In the genomic region with DNA sequence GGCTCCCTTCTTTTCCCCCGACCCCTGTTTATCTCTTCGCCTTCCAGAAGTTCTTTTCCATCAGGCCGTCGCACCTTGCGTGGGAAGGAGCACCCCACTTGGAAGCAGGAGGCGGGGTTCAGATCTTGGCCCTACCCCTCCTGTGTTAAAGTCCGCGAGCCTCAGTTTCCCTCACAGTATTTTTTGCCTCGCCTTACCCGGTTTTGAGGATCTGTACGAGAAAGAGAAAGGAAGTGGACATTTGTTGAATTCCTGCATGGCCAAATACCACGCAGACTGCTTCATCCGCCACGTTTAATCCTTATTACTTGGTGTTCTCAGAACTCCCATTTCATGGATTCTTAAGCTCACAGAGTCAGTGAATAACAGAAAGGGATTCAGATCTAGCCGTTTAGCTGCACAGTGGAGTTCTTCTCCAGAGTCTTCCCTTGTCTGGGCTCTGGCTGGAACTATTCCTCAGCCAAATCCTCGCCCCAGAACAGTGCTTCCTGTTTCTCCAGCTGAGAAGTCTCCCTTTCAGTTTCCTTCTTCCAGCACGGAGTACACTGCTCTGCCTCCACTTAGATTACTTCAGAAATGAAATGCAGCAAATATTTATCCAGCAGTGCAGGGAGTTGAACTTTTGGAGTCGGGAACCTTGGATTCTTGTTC, we compare ENCODE assay signal across 8 cellular contexts. TPM values are rescaled to one million over a fixed set of nuclear protein-coding genes. Genes with fewer than 3 reads are reported as not detected.
DNase-seq lines count a peak whose midpoint lies in the region; ATAC-seq and TF ChIP-seq lines count a peak whose summit lies in the region.

No MANE protein-coding gene starts in this region.

- peak overlapping the region; percentile 86 for H3K4me3 ChIP-seq in DOHH2 (ENCODE audit: low read length)
- H3K4me3 ChIP-seq in Loucy (ENCODE audit: low read length, poor library complexity, severe bottlenecking): peak overlapping the region; percentile 85
- peak overlapping the region; percentile 68 to 91 (median 88) for H3K4me3 ChIP-seq in breast epithelium
- peak overlapping the region; percentile 77 to 97 (median 86) for H3K4me3 ChIP-seq in subcutaneous abdominal adipose tissue (ENCODE audit: low read depth in 1 of 5, low read length in 5 of 5)

- H3F3A ChIP-seq in DOHH2 (ENCODE audit: control insufficient read depth, insufficient read depth) (0 out of 2 replicates have a peak, but pooled peaks cover 2% of the 10 kb centered on the region), Loucy (ENCODE audit: low read depth) (no peaks in the 10 kb centered on the region)

- DNase-seq in breast epithelium (ENCODE audit: low spot score in 2 of 2) (no peak), left colon (peak; percentile 38 to 47), activated gamma-delta T cell (lab: John Stamatoyannopoulos, UW) (no peak)

- H3K27me3 ChIP-seq in DOHH2 (ENCODE audit: control insufficient read depth, low read length) (no peaks in the 10 kb centered on the region), Loucy (ENCODE audit: insufficient read depth, low read length, poor library complexity, severe bottlenecking) (no peaks in the 10 kb centered on the region), breast epithelium (no peaks in the 10 kb centered on the region), subcutaneous abdominal adipose tissue (ENCODE audit: control insufficient read depth in 5 of 5, insufficient read depth in 4 of 5, low read length in 5 of 5) (no peaks in the 10 kb centered on the region)

- no peaks in the 10 kb centered on the region for H3K9me2 ChIP-seq in DOHH2 (replicated peaks; ENCODE audit: control insufficient read depth, low read length)
- no peaks in the 10 kb centered on the region for H3K9me2 ChIP-seq in Loucy (replicated peaks; ENCODE audit: low read depth, low read length)

- intact Hi-C loops in breast epithelium (cut with DNase I; ENCODE audit: low total_unique reads): no loop called here
- intact Hi-C loops in left colon (cut with DNase I, micrococcal nuclease): no loop called here

- peak overlapping the region; percentile 30 for H3K27ac ChIP-seq in DOHH2 (ENCODE audit: low read depth, low read length)
- H3K27ac ChIP-seq in breast epithelium: peak overlapping the region; percentile 92 to 96
- H3K27ac ChIP-seq in subcutaneous abdominal adipose tissue (ENCODE audit: low read depth, low read length): peak overlapping the region; percentile 88

- H3K9me3 ChIP-seq in DOHH2 (ENCODE audit: control insufficient read depth, insufficient read depth, low read length) (no peaks in the 10 kb centered on the region), Loucy (ENCODE audit: insufficient read depth, low read depth, low read length) (no peaks in the 10 kb centered on the region), breast epithelium (no peaks in the 10 kb centered on the region), subcutaneous abdominal adipose tissue (ENCODE audit: control insufficient read depth in 5 of 5, low read length in 5 of 5) (no peaks in the 10 kb centered on the region)

- peak overlapping the region; percentile 69 for H2AFZ ChIP-seq in Loucy (ENCODE audit: low read length)

- H3K4me2 ChIP-seq in DOHH2 (ENCODE audit: low read length) (peak overlapping the region; percentile 90), Loucy (ENCODE audit: low read depth, low read length, poor library complexity, severe bottlenecking) (peak overlapping the region; percentile 100)

- H3K4me1 ChIP-seq in DOHH2 (ENCODE audit: control insufficient read depth, low read length) (peaks cover 18% of the 10 kb centered on the region), Loucy (ENCODE audit: insufficient read depth, low read length, poor library complexity, severe bottlenecking) (peaks cover 19% of the 10 kb centered on the region), breast epithelium (peaks cover 0 to 6% of the 10 kb centered on the region in 2 donors), subcutaneous abdominal adipose tissue (ENCODE audit: control insufficient read depth in 5 of 5, insufficient read depth in 5 of 5, low read length in 5 of 5) (peaks cover 3 to 26% (median 24%) of the 10 kb centered on the region in 5 donors)

- TF ChIP-seq POLR2A in breast epithelium (IDR thresholded peaks at IDR 0.05): no peak

- H3K9ac ChIP-seq in Loucy (ENCODE audit: low read depth, low read length, poor library complexity, severe bottlenecking): peak overlapping the region; percentile 88
- H3K9ac ChIP-seq in subcutaneous abdominal adipose tissue (ENCODE audit: low read length in 5 of 5): peak overlapping the region; percentile 70 to 91 (median 84)

- ATAC-seq in left colon (peak; percentile 65), GM21423 (IDR thresholded peaks at IDR 0.05; ENCODE audit: unreplicated experiment) (no peak), HG03159 (IDR thresholded peaks at IDR 0.05; ENCODE audit: unreplicated experiment) (no peak)

- H3K36me3 ChIP-seq in DOHH2 (ENCODE audit: control insufficient read depth, low read length) (no peaks in the 10 kb centered on the region), Loucy (ENCODE audit: insufficient read depth, low read length) (no peaks in the 10 kb centered on the region), breast epithelium (no peaks in the 10 kb centered on the region), subcutaneous abdominal adipose tissue (ENCODE audit: control insufficient read depth in 5 of 5, insufficient read depth in 5 of 5, low read length in 5 of 5) (no peaks in the 10 kb centered on the region)

- TF ChIP-seq CTCF in DOHH2 (IDR thresholded peaks at IDR 0.05; ENCODE audit: low read depth, low read length, poor library complexity, severe bottlenecking) (no peak), Loucy (conservative IDR thresholded peaks at IDR 0.05; ENCODE audit: low read length) (no peak), breast epithelium (IDR thresholded peaks at IDR 0.05) (no peak)

- H4K20me1 ChIP-seq in DOHH2 (ENCODE audit: control insufficient read depth, insufficient read depth, low read depth, low read length): no peaks in the 10 kb centered on the region
- H4K20me1 ChIP-seq in Loucy (ENCODE audit: insufficient read depth, low read length, poor library complexity, severe bottlenecking): no peaks in the 10 kb centered on the region

- H3K79me2 ChIP-seq in DOHH2 (ENCODE audit: control insufficient read depth, low read length) (peaks cover 6% of the 10 kb centered on the region; the same call in 1 of the 2 replicates), Loucy (ENCODE audit: insufficient read depth, low read length) (peaks cover 6% of the 10 kb centered on the region)

RNA-seq across cellular contexts. Expression of gene TMEM219, which starts 0.6 kb away (rescaled TPM):
- total RNA-seq in breast epithelium (100 to 1,000 TPM; 111 to 135 (median 128) TPM), left colon (100 to 1,000 TPM; 187 to 192 TPM)

RNA-seq across cellular contexts. Expression of gene TAOK2, which starts 11.2 kb away (rescaled TPM):
- total RNA-seq in breast epithelium (10 to 100 TPM; 31.8 to 51.1 (median 37.3) TPM), left colon (10 to 100 TPM; 44.5 TPM)

RNA-seq across cellular contexts. Expression of gene HIRIP3, which starts 32.9 kb away (rescaled TPM):
- total RNA-seq in breast epithelium: 10 to 100 TPM; 10.5 to 18.2 (median 15.5) TPM
- 10 to 100 TPM in 1 of 2 donors, 1 to 10 TPM in 1; 7.6 to 11.9 TPM for total RNA-seq in left colon

RNA-seq across cellular contexts. Expression of gene INO80E, which starts 33.6 kb away (rescaled TPM):
- 10 to 100 TPM; 31.8 to 39.7 (median 38.6) TPM for total RNA-seq in breast epithelium
- 10 to 100 TPM; 61.4 to 73.7 TPM for total RNA-seq in left colon

RNA-seq across cellular contexts. Expression of gene KCTD13, which starts 36.4 kb away (rescaled TPM):
- 10 to 100 TPM; 14.3 to 20.5 (median 18.7) TPM for total RNA-seq in breast epithelium
- total RNA-seq in left colon: 10 to 100 TPM; 22.2 to 35.2 TPM

Comparison
In these comparisons a context has a peak if more than half of its experiments do, and no peak if none do; other contexts are left out.
1. H3K27ac ChIP-seq: peak in every context shown above with its lines; median percentile 94 in breast epithelium; 88 in subcutaneous abdominal adipose tissue; 30 in DOHH2.
2. DNase-seq: peak in left colon (2 of 2); none in breast epithelium (0 of 2) and activated gamma-delta T cell (single experiment).
3. Peak in every context shown above with its lines, with median percentiles within 50 percentile points of each other: H3K4me3 ChIP-seq.